ENCODE assay signal across 8 cellular contexts in genomic region chr20:59783020-59784010, GRCh38.
DNase-seq lines count a peak whose midpoint lies in the region; FAIRE-seq and TF ChIP-seq lines count a peak whose summit lies in the region.

No MANE protein-coding gene starts in this region.

- no peak overlapping the region for H2AFZ ChIP-seq in OCI-LY3 (ENCODE audit: low read depth, low read length)

- H3K9ac ChIP-seq in OCI-LY3 (ENCODE audit: low read length) = no peak overlapping the region

- H3K27me3 ChIP-seq in OCI-LY3 (ENCODE audit: low read depth, low read length) (peaks cover 33% of the 10 kb centered on the region), bronchial epithelial cell (ENCODE audit: control insufficient read depth, insufficient read depth, low read length) (no peaks in the 10 kb centered on the region)

- H3K9me3 ChIP-seq in OCI-LY3 (ENCODE audit: insufficient read depth, low read length) = no peaks in the 10 kb centered on the region

- DNase-seq in NCI-H2081 (lab: John Stamatoyannopoulos, UW) (peak; percentile 18 to 28), NCI-H2081 treated with DMSO at 0.1 percent for 48 hours (lab: John Stamatoyannopoulos, UW) (no peak), HT-29 (ENCODE audit: low spot score) (peak; percentile 89), bronchial epithelial cell (ENCODE audit: low read depth) (peak; percentile 41), kidney glomerular epithelial cell (lab: John Stamatoyannopoulos, UW) (peak; percentile 34), pons (ENCODE audit: low spot score) (no peak)
- peak; percentile 72 for DNase-seq in stimulated activated CD8-positive, alpha-beta memory T cell treated with anti-CD3 and anti-CD28 coated beads, Interleukin-4, amount 100 ng/mL, for 48 hours

- TF ChIP-seq CTCF in OCI-LY3 (IDR thresholded peaks at IDR 0.05; ENCODE audit: low read depth, low read length) (peak; percentile 90), bronchial epithelial cell (IDR thresholded peaks at IDR 0.05; ENCODE audit: insufficient read depth, low read length, severe bottlenecking) (peak; percentile 99)

- H3K36me3 ChIP-seq in OCI-LY3 (replicated peaks; ENCODE audit: low read depth, low read length) = no peaks in the 10 kb centered on the region
- no peaks in the 10 kb centered on the region for H3K36me3 ChIP-seq in bronchial epithelial cell (ENCODE audit: control insufficient read depth, insufficient read depth, low read length)

- H3K27ac ChIP-seq in OCI-LY3 (ENCODE audit: low read length) = no peak overlapping the region

- no peaks in the 10 kb centered on the region for H3K79me2 ChIP-seq in OCI-LY3 (ENCODE audit: low read length)

- H3K4me2 ChIP-seq in OCI-LY3 (ENCODE audit: low read length) = no peak overlapping the region

- FAIRE-seq in bronchial epithelial cell (lab: Jason Lieb, UNC) = peak; percentile 7

- no peak overlapping the region for H3K4me3 ChIP-seq in OCI-LY3 (ENCODE audit: low read length)
- H3K4me3 ChIP-seq in bronchial epithelial cell (ENCODE audit: low read depth, low read length) = no peak overlapping the region

- H4K20me1 ChIP-seq in OCI-LY3 (ENCODE audit: insufficient read depth, low read length) = no peaks in the 10 kb centered on the region

- H3K4me1 ChIP-seq in OCI-LY3 (ENCODE audit: low read length) = no peaks in the 10 kb centered on the region

Comparison
In these comparisons a context has a peak if more than half of its experiments do, and no peak if none do; other contexts are left out.
1. DNase-seq: peak in NCI-H2081 (2 of 2), HT-29 (single experiment), bronchial epithelial cell (single experiment), kidney glomerular epithelial cell (single experiment) and stimulated activated CD8-positive, alpha-beta memory T cell treated with anti-CD3 and anti-CD28 coated beads, Interleukin-4, amount 100 ng/mL, for 48 hours (single experiment); none in NCI-H2081 treated with DMSO at 0.1 percent for 48 hours (single experiment) and pons (single experiment).